Comparison of ENCODE assay signal across 25 cellular contexts in genomic region chr14:34457186-34457585, GRCh38. TPM values are rescaled to one million over a fixed set of nuclear protein-coding genes. Genes with fewer than 3 reads are reported as not detected.
DNase-seq lines count a peak whose midpoint lies in the region; ATAC-seq, FAIRE-seq and TF ChIP-seq lines count a peak whose summit lies in the region.
"Had no signal": no experiment of that assay in that cellular context is flagged by ENCODE, and none has a peak within 500 bp of the region (broad histone marks: within the 10 kb centered on the region; RNA-seq: fewer than 3 reads in every experiment).

No MANE protein-coding gene starts in this region.

- H2AK5ac ChIP-seq in mesendoderm (ENCODE audit: low read length), result no peak overlapping the region
- H2AK5ac ChIP-seq in trophoblast cell (ENCODE audit: low read length), result no peak overlapping the region

- no peaks in the 10 kb centered on the region for H4K20me1 ChIP-seq in GM12878 (ENCODE audit: control insufficient read depth, insufficient read depth)
- peaks cover 35% of the 10 kb centered on the region for H4K20me1 ChIP-seq in hepatocyte (ENCODE audit: insufficient read depth, poor library complexity, severe bottlenecking)

- no peak overlapping the region for H3K56ac ChIP-seq in mesendoderm (ENCODE audit: low read length)

- POLR2A ChIA-PET in GM12878 (lab: Charles Lee), result no interaction called here

- H3K4me2 ChIP-seq in GM12878 (ENCODE audit: control insufficient read depth, insufficient read depth), result no peak overlapping the region
- no peak overlapping the region for H3K4me2 ChIP-seq in mesendoderm (ENCODE audit: low read length)
- no peak overlapping the region for H3K4me2 ChIP-seq in trophoblast cell (ENCODE audit: low read length)
- H3K4me2 ChIP-seq in hepatocyte, result no peak overlapping the region
- H3K4me2 ChIP-seq: BLaER1 had no signal

- H3K79me2 ChIP-seq in GM12878 (ENCODE audit: control insufficient read depth, insufficient read depth, low read length) (peaks cover 54% of the 10 kb centered on the region), mesendoderm (ENCODE audit: control insufficient read depth, insufficient read depth, low read length) (peaks cover 28% of the 10 kb centered on the region), trophoblast cell (ENCODE audit: control insufficient read depth, insufficient read depth, low read length, poor library complexity) (no peaks in the 10 kb centered on the region), hepatocyte (peaks cover 88% of the 10 kb centered on the region)

- ATAC-seq in GM12878 (no peak), GM18517 (IDR thresholded peaks at IDR 0.05; ENCODE audit: unreplicated experiment) (no peak)

- CTCF ChIA-PET in GM12878 (lab: Yijun Ruan, JAX), result no interaction called here

- H3K23ac ChIP-seq in mesendoderm (ENCODE audit: low read length), result no peak overlapping the region
- H3K23ac ChIP-seq in trophoblast cell (ENCODE audit: low read length), result no peak overlapping the region

- no TSS peak for BruUV-seq in GM12878 (replicated peaks; lab: Mats Ljungman, UMichigan)

- no peak overlapping the region for H4K12ac ChIP-seq in trophoblast cell (ENCODE audit: low read depth, low read length)

- H4K91ac ChIP-seq in trophoblast cell (ENCODE audit: low read depth, low read length), result no peak overlapping the region

- in situ Hi-C loops in GM12878 (cut with MboI), result no loop called here

- intact Hi-C loops in GM12878 (cut with micrococcal nuclease; ENCODE audit: unreplicated experiment), result no loop called here

- H3K4me3 ChIP-seq in GM12878 (no peak overlapping the region), mesendoderm (ENCODE audit: low read length) (no peak overlapping the region), trophoblast cell (ENCODE audit: low read depth, low read length) (no peak overlapping the region), hepatocyte (no peak overlapping the region)
- H3K4me3 ChIP-seq: BLaER1 had no signal

- H3K14ac ChIP-seq in trophoblast cell (ENCODE audit: low read length), result no peak overlapping the region

- SMC1A ChIA-PET in GM12878 (lab: Charles Lee; ENCODE audit: uncharacterized antibody, unreplicated experiment), result no interaction called here

- H3K18ac ChIP-seq in mesendoderm (ENCODE audit: low read length), result no peak overlapping the region
- H3K18ac ChIP-seq in trophoblast cell (ENCODE audit: low read length), result no peak overlapping the region

- H3K79me1 ChIP-seq in mesendoderm (ENCODE audit: low read length) (peaks cover 8% of the 10 kb centered on the region), trophoblast cell (ENCODE audit: low read length) (peaks cover 2% of the 10 kb centered on the region)

- no peaks in the 10 kb centered on the region for H3K4me1 ChIP-seq in GM12878 (ENCODE audit: control insufficient read depth, insufficient read depth, low read length)
- no peaks in the 10 kb centered on the region for H3K4me1 ChIP-seq in mesendoderm (ENCODE audit: control insufficient read depth, low read depth, low read length)
- peaks cover 0 to 5% of the 10 kb centered on the region in 2 experiments for H3K4me1 ChIP-seq in trophoblast cell (ENCODE audit: control insufficient read depth in 1 of 2, insufficient read depth in 2 of 2, low read length in 2 of 2)
- H3K4me1 ChIP-seq in hepatocyte (ENCODE audit: insufficient read depth), result peaks cover 14% of the 10 kb centered on the region
- H3K4me1 ChIP-seq: BE2C had no signal

- no peaks in the 10 kb centered on the region; a peak in 1 of 4 replicates for H3K36me3 ChIP-seq in GM12878 (ENCODE audit: control insufficient read depth in 2 of 2, insufficient read depth in 2 of 2, low read length in 1 of 2)
- peaks cover 2% of the 10 kb centered on the region for H3K36me3 ChIP-seq in mesendoderm (ENCODE audit: control insufficient read depth, insufficient read depth, low read length)
- peaks cover 3% of the 10 kb centered on the region in 2 experiments for H3K36me3 ChIP-seq in trophoblast cell (ENCODE audit: control insufficient read depth in 1 of 2, insufficient read depth in 2 of 2, low read length in 2 of 2)
- no peaks in the 10 kb centered on the region for H3K36me3 ChIP-seq in hepatocyte (replicated peaks; ENCODE audit: insufficient read depth, low read depth)

- H3K27me3 ChIP-seq in GM12878 (replicated peaks in 1 of 2; ENCODE audit: control insufficient read depth in 2 of 2, insufficient read depth in 2 of 2, low read length in 1 of 2), result no peaks in the 10 kb centered on the region
- no peaks in the 10 kb centered on the region for H3K27me3 ChIP-seq in mesendoderm (ENCODE audit: insufficient read depth, low read length, poor library complexity)
- H3K27me3 ChIP-seq in trophoblast cell (ENCODE audit: insufficient read depth, low read length), result no peaks in the 10 kb centered on the region
- H3K27me3 ChIP-seq in hepatocyte, result no peaks in the 10 kb centered on the region
- H3K27me3 ChIP-seq: BE2C, BLaER1 had no signal

- no peak overlapping the region for H2BK12ac ChIP-seq in trophoblast cell (ENCODE audit: low read length)

- no peak for TF ChIP-seq RAD21 in GM12878 (IDR thresholded peaks at IDR 0.05; ENCODE audit: insufficient read depth, low read depth, low read length)

- no peaks in the 10 kb centered on the region for H3K9me2 ChIP-seq in hepatocyte (replicated peaks; ENCODE audit: insufficient read depth)

- RAD21 ChIA-PET in GM12878 (lab: Charles Lee; ENCODE audit: unreplicated experiment), result no interaction called here

- H2AFZ ChIP-seq in GM12878 (ENCODE audit: control insufficient read depth, low read depth, low read length), result no peak overlapping the region
- no peak overlapping the region for H2AFZ ChIP-seq in trophoblast cell (ENCODE audit: insufficient read depth, low read length, poor library complexity)
- H2AFZ ChIP-seq in hepatocyte, result no peak overlapping the region

- WGBS in GM12878 (ENCODE audit: insufficient coverage, insufficient replicate concordance, low lambda C conversion rate, missing lambda C conversion rate), result 64% methylated on average over 3 of the region's 3 CpGs
- no CpG with 5 or more reads among the region's 3 CpGs for WGBS in mesendoderm (ENCODE audit: extremely low coverage, insufficient coverage, low lambda C conversion rate)
- WGBS in trophoblast cell (ENCODE audit: extremely low coverage, insufficient coverage, insufficient read length), result no CpG with 5 or more reads among the region's 3 CpGs
- 88% methylated on average over 3 of the region's 3 CpGs for WGBS in hepatocyte (ENCODE audit: low lambda C conversion rate, missing lambda C conversion rate)

- DNase-seq in GM12878 (ENCODE audit: low read depth, low spot score) (no peak), mesendoderm (peak; percentile 53), trophoblast cell (peak; percentile 31 to 74), hepatocyte (ENCODE audit: low spot score) (no peak)
- DNase-seq: 8988T; ACHN; BE2C; C1 segment of cervical spinal cord; CD4-positive, alpha-beta memory T cell; CD4-positive, CD25-positive, alpha-beta regulatory T cell; CD8-positive, alpha-beta memory T cell; COR-L47; DMS 273 treated with DMSO at 0.1 percent for 48 hours; DMS153; DMS53; DMS79; DND-41; EL; GDM1 had no signal

- peak; percentile 52 for FAIRE-seq in GM12878 (lab: Jason Lieb, UNC)
- FAIRE-seq: A204.1, GM12891, GM18507, GM19239 had no signal

- H3K4ac ChIP-seq in mesendoderm (ENCODE audit: low read depth, low read length) (no peak overlapping the region), trophoblast cell (ENCODE audit: low read depth, low read length) (no peak overlapping the region)

- no peak overlapping the region for H4K5ac ChIP-seq in mesendoderm (ENCODE audit: low read length)

- no peak for TF ChIP-seq POLR2A in GM12878 (IDR thresholded peaks at IDR 0.05; ENCODE audit: low read depth, low read length)

- H4K8ac ChIP-seq in mesendoderm (ENCODE audit: low read depth, low read length) (no peak overlapping the region), trophoblast cell (ENCODE audit: low read depth, low read length) (no peak overlapping the region)

- no peak for TF ChIP-seq CTCF in GM12878 (IDR thresholded peaks at IDR 0.05 in 2 of 3, conservative IDR thresholded peaks at IDR 0.05 in 1 of 3; ENCODE audit: control insufficient read depth in 2 of 3, extremely low read depth in 1 of 3, insufficient read depth in 1 of 3, low read depth in 3 of 3, low read length in 3 of 3)
- no peak for TF ChIP-seq CTCF in hepatocyte (IDR thresholded peaks at IDR 0.05; ENCODE audit: poor library complexity)

- H2BK15ac ChIP-seq in mesendoderm (replicated peaks; ENCODE audit: low read depth), result no peak overlapping the region

- H3K9me3 ChIP-seq in GM12878 (replicated peaks; ENCODE audit: control insufficient read depth, insufficient read depth, low read length), result no peaks in the 10 kb centered on the region
- H3K9me3 ChIP-seq in trophoblast cell (ENCODE audit: insufficient read depth, low read depth, low read length), result no peaks in the 10 kb centered on the region
- H3K9me3 ChIP-seq in hepatocyte (ENCODE audit: low read depth), result no peaks in the 10 kb centered on the region
- H3K9me3 ChIP-seq: BE2C, BLaER1 had no signal

- TF ChIP-seq EP300 in GM12878 (IDR thresholded peaks at IDR 0.05; ENCODE audit: borderline replicate concordance in 1 of 2, control insufficient read depth in 1 of 2, low read depth in 2 of 2, low read length in 2 of 2), result no peak

- H2BK120ac ChIP-seq in mesendoderm (ENCODE audit: low read depth, low read length) (no peak overlapping the region), trophoblast cell (ENCODE audit: insufficient read depth, low read length, poor library complexity) (no peak overlapping the region)

- H3K27ac ChIP-seq in GM12878 (ENCODE audit: control insufficient read depth, insufficient read depth) (no peak overlapping the region), mesendoderm (ENCODE audit: low read depth, low read length) (no peak overlapping the region), trophoblast cell (ENCODE audit: low read depth, low read length) (no peak overlapping the region), hepatocyte (no peak overlapping the region)
- H3K27ac ChIP-seq: BLaER1 had no signal

- H2BK5ac ChIP-seq in mesendoderm (ENCODE audit: low read length) (no peak overlapping the region), trophoblast cell (ENCODE audit: low read depth, low read length, poor library complexity) (no peak overlapping the region)

- H3K9ac ChIP-seq in GM12878 (ENCODE audit: control insufficient read depth, insufficient read depth, low read length) (no peak overlapping the region), mesendoderm (ENCODE audit: low read length) (no peak overlapping the region), trophoblast cell (ENCODE audit: low read length) (no peak overlapping the region)
- H3K9ac ChIP-seq: BLaER1 had no signal

RNA-seq across cellular contexts. Expression of gene SPTSSA, which starts 4.9 kb away (rescaled TPM):
- 7.8 TPM in 2 replicates for total RNA-seq in GM12878 (2013; cell fraction: nucleolus; rRNA removed)
- total RNA-seq in GM12878 (2014; rRNA removed) (9.3 and 11.1 TPM in 2 replicates), GM12878 (2014; rRNA removed; fragmentation: Illumina TruSeq; extraction: Trizol) (19.6 and 21.0 TPM in 2 replicates), GM12878 (2021) (14.9 and 16.7 TPM in 2 replicates), hepatocyte (36.8 and 42.8 TPM in 2 replicates)
- 9.9 TPM for polyA plus RNA-seq in GM12878 (2011; ENCODE audit: low read depth)
- polyA plus RNA-seq in GM12878 (2011; rRNA removed) (37.7 and 49.3 TPM in 2 replicates), GM12878 (2014; fragmentation: Illumina TruSeq; extraction: Trizol) (33.1 and 42.2 TPM in 2 replicates), GM12878 (2014; fragmentation: Nextera tagmentation; extraction: Ambion mirVana) (10 to 100 TPM; 16.4 to 22.9 TPM), GM12878 (2014; rRNA removed) (15.8 and 20.8 TPM in 2 replicates), GM12878 (2016; fragmentation: Nextera tagmentation; extraction: Ambion mirVana) (10 to 100 TPM; 21.1 to 26.0 TPM), hepatocyte (30.0 and 33.4 TPM in 2 replicates)
- polyA plus RNA-seq in GM12878 (2011; cell fraction: cytosol; rRNA removed), result 27.9 and 36.3 TPM in 2 replicates
- 9.5 and 10.9 TPM in 2 replicates for polyA plus RNA-seq in GM12878 (2011; cell fraction: nucleus; rRNA removed)
- polyA plus RNA-seq in GM12878 (2012), result 20.5 and 22.1 TPM in 2 replicates
- 11.6 and 16.2 TPM in 2 replicates for polyA minus RNA-seq in GM12878 (2011; rRNA and poly(A)+ RNA removed)
- polyA minus RNA-seq in GM12878 (2011; cell fraction: cytosol; rRNA and poly(A)+ RNA removed), result 5.2 and 5.5 TPM in 2 replicates
- polyA minus RNA-seq in GM12878 (2011; cell fraction: nucleus; rRNA and poly(A)+ RNA removed), result 3.0 and 3.3 TPM in 2 replicates
- 24.9 TPM for polyA plus RNA-seq in mesendoderm (2013, experiment 1 of 2)
- polyA plus RNA-seq in mesendoderm (2013, experiment 2 of 2), result 25.5 TPM
- 20.1 and 20.8 TPM in 2 replicates for polyA plus RNA-seq in trophoblast cell (2013)

Comparison
In these comparisons a context has a peak if more than half of its experiments do, and no peak if none do; other contexts are left out.
1. DNase-seq: peak in mesendoderm (single experiment) and trophoblast cell (2 of 2); none in GM12878 (single experiment) and hepatocyte (single experiment).